1 cellular context compared by ENCODE assay signal in the genomic region with DNA sequence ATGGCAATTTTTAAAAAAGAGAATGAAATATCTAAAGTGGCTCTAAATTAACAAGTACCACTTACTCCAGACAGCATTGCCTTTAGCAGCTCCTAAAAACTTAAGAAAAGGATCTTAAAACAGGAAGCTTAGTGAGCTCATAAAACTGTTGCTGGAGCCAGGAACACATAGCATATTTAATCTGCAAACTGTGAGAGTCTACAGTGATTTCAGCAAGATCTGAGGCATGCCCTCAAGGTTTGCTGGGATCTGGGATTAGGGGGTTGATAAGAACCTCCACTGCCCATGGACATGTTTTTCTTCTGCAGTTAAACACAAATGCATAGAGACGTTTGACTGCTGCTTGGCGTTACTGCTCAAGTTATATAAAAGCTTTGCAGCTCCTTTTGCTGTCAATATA.
TF ChIP-seq lines count a peak whose summit lies in the region.

No MANE protein-coding gene starts in this region.

TF ChIP-seq in H1, 55 proteins besides CTCF, POLR2A, EP300 and RAD21 (continued from another document):
- TF ChIP-seq PHF8 (conservative IDR thresholded peaks at IDR 0.05; ENCODE audit: low read depth, low read length) (no peak), BRCA1 (IDR thresholded peaks at IDR 0.05; ENCODE audit: low read depth, low read length) (no peak), HDAC6 (IDR thresholded peaks at IDR 0.05; ENCODE audit: low read depth, low read length) (no peak), HDAC2 (IDR thresholded peaks at IDR 0.05; ENCODE audit: borderline replicate concordance in 1 of 2, low read depth in 2 of 2, low read length in 2 of 2) (no peak), JUND (IDR thresholded peaks at IDR 0.05; ENCODE audit: low read length) (no peak), EGR1 (IDR thresholded peaks at IDR 0.05; ENCODE audit: borderline replicate concordance, low read depth, low read length) (no peak), CBX8 (IDR thresholded peaks at IDR 0.05; ENCODE audit: borderline replicate concordance, low read depth, low read length) (no peak), BCL11A (IDR thresholded peaks at IDR 0.05; ENCODE audit: low read depth in 2 of 2, low read length in 2 of 2) (no peak), CREB1 (IDR thresholded peaks at IDR 0.05) (no peak), CEBPB (IDR thresholded peaks at IDR 0.05; ENCODE audit: low read depth, low read length) (no peak), SIN3A (conservative IDR thresholded peaks at IDR 0.05 in 1 of 2, IDR thresholded peaks at IDR 0.05 in 1 of 2; ENCODE audit: low read depth in 1 of 2, low read length in 2 of 2) (no peak), POLR2AphosphoS5 (IDR thresholded peaks at IDR 0.05; ENCODE audit: low read depth, low read length) (no peak), NRF1 (IDR thresholded peaks at IDR 0.05; ENCODE audit: low read depth, low read length) (no peak)
TF ChIP-seq in H1: peak in this region for 0.
